ENCODE assay signal across 28 cellular contexts in the genomic region with DNA sequence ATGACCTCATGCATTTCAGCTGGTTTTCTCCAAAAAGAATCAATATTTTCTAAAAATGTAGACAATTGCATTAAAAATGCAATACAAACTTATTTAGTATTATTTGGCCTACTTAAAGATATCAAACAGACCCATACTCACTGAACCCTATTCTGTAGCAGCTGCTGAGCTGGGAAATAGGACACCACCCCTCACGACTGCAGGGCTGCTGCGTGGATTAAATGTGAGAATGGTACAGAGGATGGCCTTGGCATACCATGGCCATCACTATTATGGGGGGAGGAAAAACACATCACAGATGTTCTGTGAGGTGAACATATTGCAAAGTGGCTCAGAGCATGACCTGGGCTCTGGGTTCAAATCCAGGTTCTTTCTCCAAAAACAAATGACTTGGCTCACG. TPM values are rescaled to one million over a fixed set of nuclear protein-coding genes. Genes with fewer than 3 reads are reported as not detected.
DNase-seq lines count a peak whose midpoint lies in the region; ATAC-seq, FAIRE-seq and TF ChIP-seq lines count a peak whose summit lies in the region.
"Had no signal": no experiment of that assay in that cellular context is flagged by ENCODE, and none has a peak within 500 bp of the region (broad histone marks: within the 10 kb centered on the region; RNA-seq: fewer than 3 reads in every experiment).

No MANE protein-coding gene starts in this region.

- H3K27me3 ChIP-seq in psoas muscle (ENCODE audit: insufficient read depth in 3 of 3, low read length in 2 of 3): no peaks in the 10 kb centered on the region
- H3K27me3 ChIP-seq: ascending aorta, pancreas, right lobe of liver, SJCRH30 had no signal

- peaks cover 17% of the 10 kb centered on the region for H3K4me1 Mint-ChIP-seq in glutamatergic neuron (ENCODE audit: low read depth, unreplicated experiment)

- intact Hi-C loops in psoas muscle (cut with DNase I): no loop called here

- peak; percentile 71 for DNase-seq in DMS 273 (lab: John Stamatoyannopoulos, UW; ENCODE audit: unreplicated experiment)
- DNase-seq in NCI-H69 (lab: John Stamatoyannopoulos, UW): peak; percentile 29
- DNase-seq in glutamatergic neuron: no peak
- no peak for DNase-seq in psoas muscle
- no peak for DNase-seq in GM12891 (ENCODE audit: insufficient read length, low spot score)
- no peak for DNase-seq in amygdala (lab: John Stamatoyannopoulos, UW)
- DNase-seq: activated CD4-positive, alpha-beta T cell treated with anti-CD3 and anti-CD28 coated beads, Interleukin-2, amount 50 U/mL, for 48 hours; activated naive CD4-positive, alpha-beta T cell treated with anti-CD3 and anti-CD28 coated beads, Interleukin-2, amount 50 U/mL, for 16 hours; Calu3; GOT3; Kasumi-1; naive thymus-derived CD4-positive, alpha-beta T cell; NCI-H1694; PC-9; right lobe of liver; stimulated activated CD4-positive, alpha-beta T cell treated with anti-CD3 and anti-CD28 coated beads, Interleukin-4, amount 100 ng/mL, for 24 hours had no signal

- peaks cover 10% of the 10 kb centered on the region for H3K27me3 Mint-ChIP-seq in glutamatergic neuron (ENCODE audit: unreplicated experiment)
- H3K27me3 Mint-ChIP-seq: naive thymus-derived CD4-positive, alpha-beta T cell; stimulated activated memory B cell treated with anti-CD40 and anti-IgM and Interleukin-4, amounts not matched to agents 10 μg/mL and 1 μg/mL and 100 μg/mL, for 72 hours had no signal

- TF ChIP-seq CTCF in glutamatergic neuron (IDR thresholded peaks at IDR 0.05; ENCODE audit: partially characterized antibody, unreplicated experiment): no peak
- no peak for TF ChIP-seq CTCF in psoas muscle (IDR thresholded peaks at IDR 0.05)

- no peaks in the 10 kb centered on the region for H3K36me3 ChIP-seq in psoas muscle (ENCODE audit: insufficient read depth in 1 of 2, low read depth in 1 of 2)
- H3K36me3 ChIP-seq: ascending aorta, pancreas, right lobe of liver, SJCRH30 had no signal

- WGBS in psoas muscle, 3 donors: 40 to 52% (median 51%) methylated on average over 3 of the region's 3 CpGs

- H3K4me1 ChIP-seq in psoas muscle: peaks cover 46% of the 10 kb centered on the region

- peaks cover 19% of the 10 kb centered on the region for H3K36me3 Mint-ChIP-seq in glutamatergic neuron (ENCODE audit: unreplicated experiment)
- H3K36me3 Mint-ChIP-seq: stimulated activated memory B cell treated with anti-CD40 and anti-IgM and Interleukin-4, amounts not matched to agents 10 μg/mL and 1 μg/mL and 100 μg/mL, for 72 hours had no signal

- ATAC-seq in psoas muscle (peak in 1 of 4 donors; percentile 10), HG03280 (IDR thresholded peaks at IDR 0.05; ENCODE audit: unreplicated experiment) (no peak), GM21367 (IDR thresholded peaks at IDR 0.05; ENCODE audit: unreplicated experiment) (no peak)
- ATAC-seq: HepG2; left lobe of liver; naive thymus-derived CD4-positive, alpha-beta T cell; pancreas; right lobe of liver; stimulated activated memory B cell treated with anti-CD40 and anti-IgM and Interleukin-4, amounts not matched to agents 10 μg/mL and 1 μg/mL and 100 μg/mL, for 72 hours had no signal

- H3K4me3 Mint-ChIP-seq in glutamatergic neuron (ENCODE audit: unreplicated experiment): peak overlapping the region; percentile 67
- H3K4me3 Mint-ChIP-seq: activated T-helper 1 cell treated with anti-CD3 and anti-CD28 coated beads, Interleukin-12 subunit alpha, Interleukin-12 subunit beta, Interleukin-2, Interleukin-4 antibody, amounts not matched to agents 30 ng/mL and 10 ng/mL and 1 ng/mL, durations not matched to agents 14 hours and 24 hours and 36 hours; naive thymus-derived CD4-positive, alpha-beta T cell; stimulated activated memory B cell treated with anti-CD40 and anti-IgM and Interleukin-4, amounts not matched to agents 10 μg/mL and 1 μg/mL and 100 μg/mL, for 72 hours had no signal

- no peaks in the 10 kb centered on the region for H3K9me3 ChIP-seq in psoas muscle
- H3K9me3 ChIP-seq: ascending aorta, pancreas, right lobe of liver, SJCRH30 had no signal

- no peak for TF ChIP-seq POLR2A in GM12891 (IDR thresholded peaks at IDR 0.05; ENCODE audit: low read depth, low read length)

- no peak overlapping the region for H3K4me3 ChIP-seq in psoas muscle
- H3K4me3 ChIP-seq: ascending aorta, pancreas, PC-9, right lobe of liver, SJCRH30 had no signal

- peak overlapping the region; percentile 96 for H3K27ac Mint-ChIP-seq in glutamatergic neuron (ENCODE audit: unreplicated experiment)
- H3K27ac Mint-ChIP-seq: activated T-helper 1 cell treated with anti-CD3 and anti-CD28 coated beads, Interleukin-12 subunit alpha, Interleukin-12 subunit beta, Interleukin-2, Interleukin-4 antibody, amounts not matched to agents 30 ng/mL and 10 ng/mL and 1 ng/mL, durations not matched to agents 14 hours and 24 hours and 36 hours; naive thymus-derived CD4-positive, alpha-beta T cell; stimulated activated memory B cell treated with anti-CD40 and anti-IgM and Interleukin-4, amounts not matched to agents 10 μg/mL and 1 μg/mL and 100 μg/mL, for 72 hours had no signal

- peaks cover 12% of the 10 kb centered on the region for H3K9me3 Mint-ChIP-seq in glutamatergic neuron (ENCODE audit: unreplicated experiment)
- H3K9me3 Mint-ChIP-seq: activated T-helper 1 cell treated with anti-CD3 and anti-CD28 coated beads, Interleukin-12 subunit alpha, Interleukin-12 subunit beta, Interleukin-2, Interleukin-4 antibody, amounts not matched to agents 30 ng/mL and 10 ng/mL and 1 ng/mL, durations not matched to agents 14 hours and 24 hours and 36 hours; naive thymus-derived CD4-positive, alpha-beta T cell had no signal

- peak overlapping the region; percentile 98 for H3K27ac ChIP-seq in psoas muscle
- H3K27ac ChIP-seq: ascending aorta, C4-2B, right lobe of liver, SJCRH30 had no signal

- no peak for FAIRE-seq in GM12891 (lab: Jason Lieb, UNC)
- FAIRE-seq: endothelial cell of umbilical vein, HepG2, pancreas, urothelium cell line had no signal

TF ChIP-seq in GM12891, 5 proteins besides CTCF, POLR2A, EP300 and RAD21:
- no peak for TF ChIP-seq POLR2AphosphoS5 (IDR thresholded peaks at IDR 0.05; ENCODE audit: low read depth, low read length)
- no peak for TF ChIP-seq TAF1 (IDR thresholded peaks at IDR 0.05; ENCODE audit: low read depth, low read length)
- TF ChIP-seq SPI1 (IDR thresholded peaks at IDR 0.05; ENCODE audit: low read depth, low read length): no peak
- no peak for TF ChIP-seq PAX5 (IDR thresholded peaks at IDR 0.05; ENCODE audit: insufficient read depth, low read length, severe bottlenecking)
- TF ChIP-seq POU2F2 (IDR thresholded peaks at IDR 0.05; ENCODE audit: low read depth, low read length): no peak
TF ChIP-seq in GM12891: peak in this region for 0.

RNA-seq across cellular contexts. Expression of a gene that starts 2.8 kb away (rescaled TPM):
- total RNA-seq in glutamatergic neuron (ENCODE audit: unreplicated experiment) (13.3 TPM), psoas muscle (10 to 100 TPM in 1 of 4 donors, 1 to 10 TPM in 3; 6.8 to 11.5 (median 8.6) TPM)
- polyA plus RNA-seq in psoas muscle: 1 to 10 TPM; 2.2 to 7.2 (median 3.1) TPM
- polyA plus RNA-seq in GM12891 (2012; ENCODE audit: low read depth, missing spikeins): 1.4 TPM

RNA-seq across cellular contexts. Expression of a gene that starts 28.4 kb away (rescaled TPM):
- 189 TPM for total RNA-seq in glutamatergic neuron (ENCODE audit: unreplicated experiment)
- 10 to 100 TPM; 39.8 to 81.0 (median 71.4) TPM for total RNA-seq in psoas muscle
- 100 to 1,000 TPM in 1 of 3 donors, 10 to 100 TPM in 2; 46.3 to 107 (median 94.0) TPM for polyA plus RNA-seq in psoas muscle
- 93.5 TPM for polyA plus RNA-seq in GM12891 (2012; ENCODE audit: low read depth, missing spikeins)

RNA-seq across cellular contexts. Expression of a gene that starts 52.1 kb away (rescaled TPM):
- total RNA-seq in glutamatergic neuron (ENCODE audit: unreplicated experiment) (0.83 TPM), psoas muscle (100 to 1,000 TPM; 140 to 200 (median 170) TPM)
- polyA plus RNA-seq in psoas muscle: 100 to 1,000 TPM in 2 of 3 donors, 10 to 100 TPM in 1; 70.2 to 301 (median 195) TPM
- polyA plus RNA-seq in GM12891 (2012; ENCODE audit: low read depth, missing spikeins): 0.09 TPM
- total RNA-seq: SJCRH30 had no signal

Comparison
In these comparisons a context has a peak if more than half of its experiments do, and no peak if none do; other contexts are left out.
1. DNase-seq: peak in DMS 273 (single experiment) and NCI-H69 (single experiment); none in glutamatergic neuron (single experiment), psoas muscle (0 of 2), GM12891 (single experiment) and amygdala (0 of 56).
2. RNA of a gene that starts 52.1 kb away (total RNA-seq): 140 to 200 TPM in psoas muscle; 0.83 TPM in glutamatergic neuron (single experiment); every median in the first group is over 10 times any median in the second.